In the genomic region with DNA sequence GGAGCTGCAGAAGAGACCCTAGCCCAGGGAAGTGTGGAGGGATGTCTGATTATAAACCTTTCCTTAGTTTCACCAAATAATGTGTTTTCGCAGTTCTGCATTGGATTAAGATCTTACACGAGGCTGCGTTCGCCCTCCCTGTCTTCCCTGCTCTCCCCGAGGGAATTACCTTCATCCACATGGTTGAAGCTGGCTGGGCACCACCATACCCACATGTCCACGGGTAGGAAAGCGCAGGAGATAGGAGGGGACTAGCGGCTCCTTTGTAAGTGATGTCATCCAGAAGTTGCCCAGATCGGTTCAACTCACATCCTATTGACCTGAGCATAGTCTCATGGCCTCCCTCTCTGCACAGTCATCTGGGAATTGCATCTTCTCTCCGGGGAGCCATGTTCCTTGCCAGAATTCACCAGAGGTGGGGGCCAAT, we compare ENCODE assay signal across 8 cellular contexts. TPM values are rescaled to one million over a fixed set of nuclear protein-coding genes. Genes with fewer than 3 reads are reported as not detected.
DNase-seq lines count a peak whose midpoint lies in the region; ATAC-seq, FAIRE-seq and TF ChIP-seq lines count a peak whose summit lies in the region.

No MANE protein-coding gene starts in this region.

- H3F3A ChIP-seq in smooth muscle cell (ENCODE audit: low read depth), result no peaks in the 10 kb centered on the region

- H3K27ac ChIP-seq in astrocyte (ENCODE audit: low read depth, low read length), result peak overlapping the region; percentile 78
- no peak overlapping the region for H3K27ac ChIP-seq in smooth muscle cell (ENCODE audit: low read depth)

- H3K4me3 Mint-ChIP-seq in astrocyte (ENCODE audit: unreplicated experiment), result peak overlapping the region; percentile 93

- H3K79me2 ChIP-seq in astrocyte (ENCODE audit: insufficient read depth, low read length) (peaks cover 59% of the 10 kb centered on the region), smooth muscle cell (ENCODE audit: low read depth) (peaks cover 28% of the 10 kb centered on the region)

- peak overlapping the region; percentile 72 for H2AFZ ChIP-seq in astrocyte (ENCODE audit: low read depth, low read length)
- peak overlapping the region; percentile 100 for H2AFZ ChIP-seq in smooth muscle cell (ENCODE audit: low read depth)

- H3K9ac ChIP-seq in astrocyte (ENCODE audit: low read length), result peak overlapping the region; percentile 93
- H3K9ac ChIP-seq in smooth muscle cell (ENCODE audit: low read depth), result peak overlapping the region; percentile 76

- peaks cover 13% of the 10 kb centered on the region for H3K4me1 Mint-ChIP-seq in astrocyte (ENCODE audit: low read depth, unreplicated experiment)

- peaks cover 11% of the 10 kb centered on the region for H3K36me3 Mint-ChIP-seq in astrocyte (ENCODE audit: low read depth, unreplicated experiment)

- H4K20me1 ChIP-seq in astrocyte (ENCODE audit: insufficient read depth, low read length), result peaks cover 42% of the 10 kb centered on the region
- peaks cover 7% of the 10 kb centered on the region for H4K20me1 ChIP-seq in smooth muscle cell (ENCODE audit: low read depth)

- peak overlapping the region; percentile 95 for H3K4me2 ChIP-seq in astrocyte (ENCODE audit: low read length)
- H3K4me2 ChIP-seq in smooth muscle cell, result peak overlapping the region; percentile 96

- H3K4me3 ChIP-seq in AG09309 (ENCODE audit: control insufficient read depth, low read depth, low read length) (peak overlapping the region; percentile 89), GM12865 (ENCODE audit: low read depth, low read length) (peak overlapping the region; percentile 97), astrocyte (ENCODE audit: insufficient read depth, low read depth, low read length) (peak overlapping the region; percentile 94), smooth muscle cell (peak overlapping the region; percentile 98)

- no peaks in the 10 kb centered on the region for H3K9me3 Mint-ChIP-seq in astrocyte (ENCODE audit: unreplicated experiment)

- 4% methylated on average over 10 of the region's 10 CpGs for WGBS in smooth muscle cell (ENCODE audit: low lambda C conversion rate)

- ATAC-seq in GM19351 (IDR thresholded peaks at IDR 0.05; ENCODE audit: unreplicated experiment) (no peak), GM21423 (IDR thresholded peaks at IDR 0.05; ENCODE audit: unreplicated experiment) (no peak)

- no peaks in the 10 kb centered on the region for H3K27me3 ChIP-seq in astrocyte (ENCODE audit: insufficient read depth, low read length)
- no peaks in the 10 kb centered on the region for H3K27me3 ChIP-seq in smooth muscle cell (ENCODE audit: low read depth)

- no peak for TF ChIP-seq CTCF in AG09309 (IDR thresholded peaks at IDR 0.05; ENCODE audit: control insufficient read depth, insufficient read depth, low read depth, low read length, missing control alignments)
- no peak for TF ChIP-seq CTCF in GM12865 (IDR thresholded peaks at IDR 0.05; ENCODE audit: insufficient read depth, low read depth, low read length, missing control alignments)
- no peak for TF ChIP-seq CTCF in astrocyte (IDR thresholded peaks at IDR 0.05; ENCODE audit: insufficient read depth, low read depth, low read length)
- TF ChIP-seq CTCF in smooth muscle cell (IDR thresholded peaks at IDR 0.05; ENCODE audit: borderline replicate concordance, insufficient read depth, poor library complexity, severe bottlenecking), result no peak

- H3K4me1 ChIP-seq in astrocyte (ENCODE audit: insufficient read depth, low read length) (peaks cover 12% of the 10 kb centered on the region), smooth muscle cell (ENCODE audit: low read depth) (peaks cover 9% of the 10 kb centered on the region)

- FAIRE-seq in astrocyte (lab: Jason Lieb, UNC), result no peak

- DNase-seq in AG09309 (ENCODE audit: low read depth) (no peak), GM12865 (ENCODE audit: low read depth) (peak; percentile 40), NCI-H69 (lab: John Stamatoyannopoulos, UW) (peak; percentile 61), astrocyte (ENCODE audit: low read depth) (peak; percentile 66), iPS-NIHi7 (ENCODE audit: extremely low spot score) (peak; percentile 43), smooth muscle cell (lab: John Stamatoyannopoulos, UW; ENCODE audit: unreplicated experiment) (no peak)

- H3K27me3 Mint-ChIP-seq in astrocyte (ENCODE audit: low read depth, unreplicated experiment), result no peaks in the 10 kb centered on the region

- H3K27ac Mint-ChIP-seq in astrocyte (ENCODE audit: unreplicated experiment), result peak overlapping the region; percentile 84

- H3K36me3 ChIP-seq in astrocyte (ENCODE audit: insufficient read depth, low read length), result peaks cover 8% of the 10 kb centered on the region
- no peaks in the 10 kb centered on the region for H3K36me3 ChIP-seq in smooth muscle cell (ENCODE audit: low read depth)

- H3K9me3 ChIP-seq in astrocyte (ENCODE audit: insufficient read depth, low read depth, low read length), result no peaks in the 10 kb centered on the region
- no peaks in the 10 kb centered on the region for H3K9me3 ChIP-seq in smooth muscle cell (replicated peaks; ENCODE audit: low read depth)

RNA-seq across cellular contexts. Expression of gene TTL, which starts 1.1 kb away (rescaled TPM):
- total RNA-seq in astrocyte, result 51.6 and 58.1 TPM in 2 replicates
- total RNA-seq in smooth muscle cell, result 27.2 and 33.2 TPM in 2 replicates
- 22.4 and 36.7 TPM in 2 replicates for polyA plus RNA-seq in smooth muscle cell

RNA-seq across cellular contexts. Expression of gene RGPD8, which starts 49.6 kb away (rescaled TPM):
- 9.6 and 11.6 TPM in 2 replicates for total RNA-seq in astrocyte
- 10.2 and 13.1 TPM in 2 replicates for total RNA-seq in smooth muscle cell
- 1.1 and 1.3 TPM in 2 replicates for polyA plus RNA-seq in smooth muscle cell

RNA-seq across cellular contexts. Expression of gene POLR1B, which starts 59.2 kb away (rescaled TPM):
- total RNA-seq in astrocyte (21.0 and 26.8 TPM in 2 replicates), smooth muscle cell (12.5 and 16.9 TPM in 2 replicates)
- 7.4 and 7.6 TPM in 2 replicates for polyA plus RNA-seq in smooth muscle cell

Comparison
In these comparisons a context has a peak if more than half of its experiments do, and no peak if none do; other contexts are left out.
1. DNase-seq: peak in GM12865 (single experiment), NCI-H69 (single experiment), astrocyte (single experiment) and iPS-NIHi7 (single experiment); none in AG09309 (single experiment) and smooth muscle cell (single experiment).
2. Peak in every context shown above with its lines, with median percentiles within 50 percentile points of each other: H3K4me3 ChIP-seq.